17 cellular contexts compared by ENCODE assay signal in the genomic region with DNA sequence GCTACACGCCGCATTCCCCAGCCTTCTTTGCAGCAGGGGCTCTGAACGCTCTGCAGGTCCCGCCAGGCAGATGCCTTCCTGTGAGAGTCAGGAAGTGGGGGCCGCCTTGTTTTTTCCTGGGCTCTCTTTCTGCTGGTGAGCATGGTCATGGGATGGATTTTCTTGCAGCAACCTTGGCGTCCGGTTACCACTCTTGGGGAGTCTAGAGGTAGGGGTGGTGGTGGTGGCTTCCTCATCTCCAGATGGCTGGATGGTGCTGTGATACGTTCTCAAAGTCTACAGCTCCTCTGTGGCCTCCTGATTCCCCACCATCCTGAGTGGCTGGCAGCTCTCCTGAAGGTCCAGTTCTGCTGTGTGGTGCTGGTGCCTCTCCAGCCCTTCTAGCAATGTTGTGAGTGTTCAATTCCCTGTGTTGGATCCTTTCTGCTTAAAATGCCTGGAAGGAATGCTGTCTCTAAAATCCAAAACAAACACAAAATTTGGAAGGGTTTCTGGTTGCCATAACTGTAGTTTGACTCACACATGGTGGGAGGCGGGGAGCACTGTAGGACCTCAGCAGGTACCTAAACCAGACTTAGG.
A peak's percentile ranks its signal among the peaks of the same experiment; 100 is the strongest.
DNase-seq lines count a peak whose midpoint lies in the region; ATAC-seq and TF ChIP-seq lines count a peak whose summit lies in the region.
"Had no signal": no experiment of that assay in that cellular context is flagged by ENCODE, and none has a peak within 500 bp of the region (broad histone marks: within the 10 kb centered on the region; RNA-seq: fewer than 3 reads in every experiment).

No MANE protein-coding gene starts in this region.

- ATAC-seq in psoas muscle (no peak), T-cell (replicated peaks in 1 of 4) (no peak)
- ATAC-seq: activated T-cell treated with anti-CD3 and anti-CD28 coated beads, Interleukin-2, amount 50 U/mL, for 72 hours; stimulated activated naive CD8-positive, alpha-beta T cell treated with anti-CD3 and anti-CD28 coated beads, Interleukin-15, amount 100 ng/mL, for 72 hours had no signal

- H3K36me3 ChIP-seq in fibroblast of lung (ENCODE audit: control insufficient read depth, insufficient read depth, low read length) (no peaks in the 10 kb centered on the region), psoas muscle (ENCODE audit: insufficient read depth in 1 of 2, low read depth in 1 of 2) (no peaks in the 10 kb centered on the region)
- H3K36me3 ChIP-seq: BE2C had no signal

- intact Hi-C loops in psoas muscle (cut with DNase I) = no loop called here

- 50 to 61% (median 52%) methylated on average over 9 of the region's 9 CpGs for WGBS in psoas muscle, 3 donors

- H3K4me1 ChIP-seq in fibroblast of lung (ENCODE audit: control insufficient read depth, extremely low read depth, insufficient read depth, low read length) = peaks cover 36% of the 10 kb centered on the region
- peaks cover 60% of the 10 kb centered on the region for H3K4me1 ChIP-seq in psoas muscle

- DNase-seq in AG04450 (ENCODE audit: low read depth, low spot score) = no peak
- peak; percentile 32 for DNase-seq in NB4 (ENCODE audit: low read depth)
- DNase-seq in fibroblast of lung (ENCODE audit: low read depth in 2 of 2) = peak in 1 of 2 donors; percentile 79
- DNase-seq in psoas muscle = peak in 1 of 2 donors; percentile 12
- no peak for DNase-seq in stimulated activated naive CD4-positive, alpha-beta T cell treated with Interleukin-2 at 50 U/mL for 16 hours (lab: John Stamatoyannopoulos, UW)
- no peak for DNase-seq in T-cell
- DNase-seq in DMS53 (lab: John Stamatoyannopoulos, UW) = no peak
- DNase-seq in NCI-H2196 treated with DMSO at 0.1 percent for 48 hours (lab: John Stamatoyannopoulos, UW; ENCODE audit: unreplicated experiment) = no peak
- DNase-seq: activated CD4-positive, alpha-beta T cell treated with anti-CD3 and anti-CD28 coated beads, Interleukin-2, amount 50 U/mL, for 1 hour; activated T-cell treated with anti-CD3 and anti-CD28 coated beads, Interleukin-2, amount 50 U/mL, for 72 hours; BE2C; effector CD4-positive, alpha-beta T cell; glutamatergic neuron; NCI-H2029 treated with DMSO at 0.1 percent for 48 hours; SHP77; stimulated activated naive CD8-positive, alpha-beta T cell treated with anti-CD3 and anti-CD28 coated beads, Interleukin-15, amount 100 ng/mL, for 72 hours; T1000 had no signal

- peaks cover 2 to 9% (median 8%) of the 10 kb centered on the region in 3 donors for H3K4me1 Mint-ChIP-seq in T-cell

- no peak overlapping the region for H3K9ac ChIP-seq in fibroblast of lung (ENCODE audit: insufficient read depth, low read length)

- no peak overlapping the region for H3K27ac Mint-ChIP-seq in T-cell
- H3K27ac Mint-ChIP-seq: activated T-cell treated with anti-CD3 and anti-CD28 coated beads, Interleukin-2, amount 50 U/mL, for 72 hours; stimulated activated naive CD8-positive, alpha-beta T cell treated with anti-CD3 and anti-CD28 coated beads, Interleukin-15, amount 100 ng/mL, for 72 hours had no signal

- no peaks in the 10 kb centered on the region for H3K9me3 Mint-ChIP-seq in T-cell

- no peak overlapping the region for H3K4me3 Mint-ChIP-seq in T-cell
- H3K4me3 Mint-ChIP-seq: activated T-cell treated with anti-CD3 and anti-CD28 coated beads, Interleukin-2, amount 50 U/mL, for 72 hours; stimulated activated naive CD8-positive, alpha-beta T cell treated with anti-CD3 and anti-CD28 coated beads, Interleukin-15, amount 100 ng/mL, for 72 hours had no signal

- peaks cover 0 to 5% of the 10 kb centered on the region in 2 donors for H3K27me3 Mint-ChIP-seq in T-cell

- H3K27me3 ChIP-seq in AG04450 (ENCODE audit: control insufficient read depth, insufficient read depth, low read length) = no peaks in the 10 kb centered on the region
- H3K27me3 ChIP-seq in fibroblast of lung (ENCODE audit: control insufficient read depth, insufficient read depth, low read length) = no peaks in the 10 kb centered on the region
- H3K27me3 ChIP-seq in psoas muscle (ENCODE audit: insufficient read depth in 3 of 3, low read length in 2 of 3) = no peaks in the 10 kb centered on the region
- H3K27me3 ChIP-seq: BE2C had no signal

- H3K4me3 ChIP-seq in AG04450 (ENCODE audit: low read depth, low read length) (no peak overlapping the region), NB4 (ENCODE audit: low read depth, low read length) (no peak overlapping the region), fibroblast of lung (replicated peaks in 1 of 4; ENCODE audit: control extremely low read depth in 1 of 4, insufficient read depth in 1 of 4, low read depth in 3 of 4, low read length in 4 of 4) (no peak overlapping the region), psoas muscle (no peak overlapping the region)

- peak overlapping the region; percentile 41 for H3K4me2 ChIP-seq in fibroblast of lung (ENCODE audit: extremely low read depth, insufficient read depth, low read length)

- no peaks in the 10 kb centered on the region for H4K20me1 ChIP-seq in fibroblast of lung (ENCODE audit: control insufficient read depth, extremely low read depth, insufficient read depth, low read length)

- H2AFZ ChIP-seq in fibroblast of lung (ENCODE audit: low read length) = no peak overlapping the region

- H3K27ac ChIP-seq in AG04450 (ENCODE audit: low read depth, low read length) = peak overlapping the region; percentile 78
- H3K27ac ChIP-seq in fibroblast of lung (ENCODE audit: insufficient read depth, low read length) = peak overlapping the region; percentile 49
- H3K27ac ChIP-seq in psoas muscle = peak overlapping the region; percentile 63

- TF ChIP-seq POLR2A in NB4 (IDR thresholded peaks at IDR 0.05; ENCODE audit: extremely low read depth, insufficient read length) = no peak

- CTCF ChIA-PET in AG04450 (lab: Charles Lee) = interaction anchor here (0.7 kb wide), 1 partner anchor 1115 kb away, joined by 4 read pairs; no protein-coding TSS in a partner anchor
- CTCF ChIA-PET in T-cell (lab: Charles Lee) = no interaction called here

- no peaks in the 10 kb centered on the region for H3K36me3 Mint-ChIP-seq in T-cell

- peaks cover 7% of the 10 kb centered on the region for H3K9me3 ChIP-seq in AG04450 (ENCODE audit: control insufficient read depth, insufficient read depth, low read length)
- no peaks in the 10 kb centered on the region for H3K9me3 ChIP-seq in fibroblast of lung (ENCODE audit: control insufficient read depth, insufficient read depth, low read depth, low read length)
- H3K9me3 ChIP-seq in psoas muscle = no peaks in the 10 kb centered on the region
- H3K9me3 ChIP-seq: BE2C had no signal

- TF ChIP-seq CTCF in AG04450 (IDR thresholded peaks at IDR 0.05; ENCODE audit: low read depth, low read length) (no peak), NB4 (IDR thresholded peaks at IDR 0.05; ENCODE audit: low read depth, low read length) (no peak), fibroblast of lung (conservative IDR thresholded peaks at IDR 0.05 in 1 of 2, IDR thresholded peaks at IDR 0.05 in 1 of 2; ENCODE audit: low read depth in 1 of 2, low read length in 2 of 2) (no peak), psoas muscle (IDR thresholded peaks at IDR 0.05) (no peak)

- POLR2A ChIA-PET in AG04450 (lab: Yijun Ruan, JAX) = no interaction called here
- POLR2A ChIA-PET in T-cell (lab: Charles Lee) = no interaction called here

- H3K79me2 ChIP-seq in fibroblast of lung (ENCODE audit: control insufficient read depth, insufficient read depth, low read length) = no peaks in the 10 kb centered on the region
